8 cellular contexts compared by ENCODE assay signal in the genomic region with DNA sequence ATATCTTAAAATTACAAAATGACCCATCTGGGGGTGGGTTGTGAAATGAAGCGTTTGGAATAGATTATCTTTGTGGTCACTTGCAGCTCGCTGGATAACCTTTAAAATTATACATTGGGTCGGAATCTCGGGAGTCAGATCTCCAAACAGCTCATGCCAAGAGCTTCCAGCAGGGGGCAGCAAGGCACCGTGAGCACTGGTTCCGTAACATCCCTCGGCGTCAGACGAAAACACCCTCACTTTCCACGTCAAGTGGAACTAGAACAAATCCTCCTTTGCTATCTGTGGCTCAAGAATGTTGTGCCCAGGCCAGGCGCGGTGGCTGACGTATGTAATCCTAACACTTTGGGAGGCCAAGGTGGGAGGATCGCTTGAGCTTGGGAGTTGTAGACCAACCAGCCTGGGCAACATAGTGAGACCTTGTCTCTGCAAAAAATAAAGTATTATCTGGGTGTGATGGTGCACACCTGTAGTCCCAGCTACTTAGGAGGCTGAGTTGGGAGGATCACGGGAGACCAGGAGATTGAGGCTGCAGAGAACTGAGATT. TPM values are rescaled to one million over a fixed set of nuclear protein-coding genes. Genes with fewer than 3 reads are reported as not detected.
DNase-seq lines count a peak whose midpoint lies in the region; ATAC-seq lines count a peak whose summit lies in the region.

No MANE protein-coding gene starts in this region.

- no peaks in the 10 kb centered on the region for H3K36me3 Mint-ChIP-seq in activated CD4-positive, alpha-beta memory T cell treated with anti-CD3 and anti-CD28 coated beads, Interleukin-2, amount 10 ng/mL, durations not matched to agents 7 days and 5 days (ENCODE audit: low read depth)

- CTCF ChIA-PET in activated CD4-positive, alpha-beta memory T cell treated with anti-CD3 and anti-CD28 coated beads, Interleukin-2, amount 10 ng/mL, durations not matched to agents 7 days and 5 days (lab: Charles Lee): interaction anchor here (0.7 to 8.8 kb wide), 36 partner anchors 9 to 1719 kb away, joined by 3 to 168 read pairs (median 3); partner anchors contain the start of gene UMPS

- peaks cover 6% of the 10 kb centered on the region for H3K4me1 Mint-ChIP-seq in activated CD4-positive, alpha-beta memory T cell treated with anti-CD3 and anti-CD28 coated beads, Interleukin-2, amount 10 ng/mL, durations not matched to agents 7 days and 5 days

- peak; percentile 54 for ATAC-seq in HG03196 (IDR thresholded peaks at IDR 0.05; ENCODE audit: unreplicated experiment)
- ATAC-seq in HG03175 (IDR thresholded peaks at IDR 0.05; ENCODE audit: unreplicated experiment): no peak

- no peak overlapping the region for H3K4me3 Mint-ChIP-seq in activated CD4-positive, alpha-beta memory T cell treated with anti-CD3 and anti-CD28 coated beads, Interleukin-2, amount 10 ng/mL, durations not matched to agents 7 days and 5 days

- H3K9me3 Mint-ChIP-seq in activated CD4-positive, alpha-beta memory T cell treated with anti-CD3 and anti-CD28 coated beads, Interleukin-2, amount 10 ng/mL, durations not matched to agents 7 days and 5 days: no peaks in the 10 kb centered on the region

- H3K27ac Mint-ChIP-seq in activated CD4-positive, alpha-beta memory T cell treated with anti-CD3 and anti-CD28 coated beads, Interleukin-2, amount 10 ng/mL, durations not matched to agents 7 days and 5 days: no peak overlapping the region

- POLR2A ChIA-PET in activated CD4-positive, alpha-beta memory T cell treated with anti-CD3 and anti-CD28 coated beads, Interleukin-2, amount 10 ng/mL, durations not matched to agents 7 days and 5 days (lab: Charles Lee): interaction anchor here (0.7 to 2.6 kb wide), 5 partner anchors 26 to 140 kb away, joined by 3 to 9 read pairs (median 4); partner anchors contain the start of gene UMPS

- H3K27me3 Mint-ChIP-seq in activated CD4-positive, alpha-beta memory T cell treated with anti-CD3 and anti-CD28 coated beads, Interleukin-2, amount 10 ng/mL, durations not matched to agents 7 days and 5 days: peaks cover 5% of the 10 kb centered on the region

- peak; percentile 94 for DNase-seq in DMS 273 (lab: John Stamatoyannopoulos, UW; ENCODE audit: unreplicated experiment)
- peak; percentile 89 for DNase-seq in NCI-H82 (lab: John Stamatoyannopoulos, UW)
- peak; percentile 80 for DNase-seq in activated CD4-positive, alpha-beta memory T cell treated with anti-CD3 and anti-CD28 coated beads, Interleukin-2, amount 10 ng/mL, durations not matched to agents 7 days and 5 days
- DNase-seq in effector CD4-positive, alpha-beta T cell: peak; percentile 70
- peak; percentile 95 for DNase-seq in medulla oblongata (ENCODE audit: extremely low spot score)
- DNase-seq in stimulated activated CD8-positive, alpha-beta memory T cell treated with anti-CD3 and anti-CD28 coated beads, Interleukin-12 subunit alpha, Interleukin-12 subunit beta, amount 100 ng/mL, for 1 hour (ENCODE audit: low read depth): peak; percentile 70

RNA-seq across cellular contexts. Expression of gene UMPS, which starts 31.1 kb away (rescaled TPM):
- 10 to 100 TPM; 23.3 to 26.3 TPM for total RNA-seq in activated CD4-positive, alpha-beta memory T cell treated with anti-CD3 and anti-CD28 coated beads, Interleukin-2, amount 10 ng/mL, durations not matched to agents 7 days and 5 days
